ENCODE assay signal across 8 cellular contexts in genomic region chr5:131262953-131263541, GRCh38. TPM values are rescaled to one million over a fixed set of nuclear protein-coding genes. Genes with fewer than 3 reads are reported as not detected.
DNase-seq lines count a peak whose midpoint lies in the region; ATAC-seq, FAIRE-seq and TF ChIP-seq lines count a peak whose summit lies in the region.

No MANE protein-coding gene starts in this region.

- H3K36me3 Mint-ChIP-seq in CD8-positive, alpha-beta T cell = peaks cover 47% of the 10 kb centered on the region
- H3K36me3 Mint-ChIP-seq in glutamatergic neuron (ENCODE audit: unreplicated experiment) = no peaks in the 10 kb centered on the region

- H3K27ac ChIP-seq in CD8-positive, alpha-beta T cell (ENCODE audit: low read depth, low read length) = peak overlapping the region; percentile 90
- H3K27ac ChIP-seq in WERI-Rb-1 (no peak overlapping the region; the same call in 1 of the 2 replicates), gastrocnemius medialis (peak overlapping the region; percentile 87 to 96 (median 94))

- H3K4me3 Mint-ChIP-seq in CD8-positive, alpha-beta T cell = peak overlapping the region; percentile 87
- H3K4me3 Mint-ChIP-seq in glutamatergic neuron (ENCODE audit: unreplicated experiment) = peak overlapping the region; percentile 77

- in situ Hi-C loops in gastrocnemius medialis (cut with MboI; ENCODE audit: low sequenced_read_pairs in 4 of 4) = loop anchor here in 1 of 4 donors (5.0 kb wide), 1 partner anchor 96 kb away; the partner anchor contains the start of gene HINT1

- peaks cover 43% of the 10 kb centered on the region for H3K4me1 ChIP-seq in CD8-positive, alpha-beta T cell (ENCODE audit: insufficient read depth, low read length)
- peaks cover 33 to 40% of the 10 kb centered on the region in 2 donors for H3K4me1 ChIP-seq in gastrocnemius medialis

- no peak for DNase-seq in CD8-positive, alpha-beta T cell
- DNase-seq in GM19239 (ENCODE audit: insufficient read length, low spot score) (no peak), WERI-Rb-1 (no peak), glutamatergic neuron (no peak), gastrocnemius medialis (peak; percentile 22 to 29), NCI-H187 treated with DMSO at 0.1 percent for 48 hours (lab: John Stamatoyannopoulos, UW) (no peak)

- CTCF ChIA-PET in CD8-positive, alpha-beta T cell (lab: Charles Lee) = interaction anchor here (1.1 to 5.5 kb wide), 6 partner anchors 9 to 152 kb away, joined by 3 to 87 read pairs (median 13); no protein-coding TSS in a partner anchor

- H3K4me3 ChIP-seq in CD8-positive, alpha-beta T cell (ENCODE audit: low read depth, low read length) = peak overlapping the region; percentile 93
- H3K4me3 ChIP-seq in WERI-Rb-1 (ENCODE audit: low read depth, low read length) = peak overlapping the region; percentile 62
- H3K4me3 ChIP-seq in gastrocnemius medialis = peak overlapping the region; percentile 95 to 100 (median 98)

- intact Hi-C loops in CD8-positive, alpha-beta T cell (cut with DNase I, micrococcal nuclease) = loop anchor here in 1 of 2 experiments (1.0 to 10.0 kb wide), 3 partner anchors 9 to 532 kb away; partner anchors contain the start of gene FNIP1
- intact Hi-C loops in gastrocnemius medialis (cut with DNase I; ENCODE audit: low total_unique reads) = loop anchor here (1.0 to 10.0 kb wide), 2 partner anchors 98 to 152 kb away; partner anchors contain the start of gene HINT1

- no peaks in the 10 kb centered on the region for H3K36me3 ChIP-seq in CD8-positive, alpha-beta T cell (ENCODE audit: insufficient read depth, low read length)
- H3K36me3 ChIP-seq in WERI-Rb-1 (no peaks in the 10 kb centered on the region), gastrocnemius medialis (no peaks in the 10 kb centered on the region)

- FAIRE-seq in GM19239 (lab: Jason Lieb, UNC) = peak; percentile 79

- H3K9me3 ChIP-seq in CD8-positive, alpha-beta T cell (ENCODE audit: low read length) = no peaks in the 10 kb centered on the region
- H3K9me3 ChIP-seq in WERI-Rb-1 (ENCODE audit: severe bottlenecking) = no peaks in the 10 kb centered on the region
- no peaks in the 10 kb centered on the region for H3K9me3 ChIP-seq in gastrocnemius medialis

- no peaks in the 10 kb centered on the region for H3K27me3 Mint-ChIP-seq in CD8-positive, alpha-beta T cell (ENCODE audit: low read depth)
- H3K27me3 Mint-ChIP-seq in glutamatergic neuron (ENCODE audit: unreplicated experiment) = no peaks in the 10 kb centered on the region

- H3K4me1 Mint-ChIP-seq in CD8-positive, alpha-beta T cell (ENCODE audit: low read depth) = peaks cover 56% of the 10 kb centered on the region
- H3K4me1 Mint-ChIP-seq in glutamatergic neuron (ENCODE audit: low read depth, unreplicated experiment) = peaks cover 7% of the 10 kb centered on the region

- ATAC-seq in CD8-positive, alpha-beta T cell = peak; percentile 1
- ATAC-seq in HG03439 (IDR thresholded peaks at IDR 0.05; ENCODE audit: unreplicated experiment) (peak; percentile 8), gastrocnemius medialis (peak in 1 of 2 donors; percentile 31), HG03442 (IDR thresholded peaks at IDR 0.05; ENCODE audit: unreplicated experiment) (no peak)

- no peaks in the 10 kb centered on the region for H3K9me3 Mint-ChIP-seq in CD8-positive, alpha-beta T cell
- peaks cover 5% of the 10 kb centered on the region for H3K9me3 Mint-ChIP-seq in glutamatergic neuron (ENCODE audit: unreplicated experiment)

- peak in 1 of 2 donors; percentile 9 for TF ChIP-seq POLR2A in gastrocnemius medialis (IDR thresholded peaks at IDR 0.05)

- TF ChIP-seq CTCF in CD8-positive, alpha-beta T cell (IDR thresholded peaks at IDR 0.05) = no peak
- no peak for TF ChIP-seq CTCF in WERI-Rb-1 (IDR thresholded peaks at IDR 0.05; ENCODE audit: low read depth, low read length)
- no peak for TF ChIP-seq CTCF in glutamatergic neuron (IDR thresholded peaks at IDR 0.05; ENCODE audit: partially characterized antibody, unreplicated experiment)
- TF ChIP-seq CTCF in gastrocnemius medialis (IDR thresholded peaks at IDR 0.05 in 4 of 5, conservative IDR thresholded peaks at IDR 0.05 in 1 of 5) = no peak

- peak overlapping the region; percentile 95 for H3K27ac Mint-ChIP-seq in CD8-positive, alpha-beta T cell
- peak overlapping the region; percentile 52 for H3K27ac Mint-ChIP-seq in glutamatergic neuron (ENCODE audit: unreplicated experiment)

- no peaks in the 10 kb centered on the region for H3K27me3 ChIP-seq in CD8-positive, alpha-beta T cell (ENCODE audit: insufficient read depth, low read length)
- H3K27me3 ChIP-seq in WERI-Rb-1 (ENCODE audit: insufficient read depth, low read depth, severe bottlenecking) (no peaks in the 10 kb centered on the region), gastrocnemius medialis (no peaks in the 10 kb centered on the region)

- POLR2A ChIA-PET in CD8-positive, alpha-beta T cell (lab: Charles Lee) = interaction anchor here (0.6 to 13.0 kb wide), 19 partner anchors 10 to 261 kb away, joined by 3 to 239 read pairs (median 6); partner anchors contain the start of gene HINT1

RNA-seq across cellular contexts. Expression of gene CDC42SE2, which starts 0.8 kb away (rescaled TPM):
- total RNA-seq in CD8-positive, alpha-beta T cell = 100 to 1,000 TPM; 340 to 348 TPM
- total RNA-seq in glutamatergic neuron (ENCODE audit: unreplicated experiment) (15.5 TPM), gastrocnemius medialis (10 to 100 TPM; 23.9 to 29.6 (median 26.4) TPM)

Comparison
In these comparisons a context has a peak if more than half of its experiments do, and no peak if none do; other contexts are left out.
1. DNase-seq: peak in gastrocnemius medialis (2 of 2); none in CD8-positive, alpha-beta T cell (0 of 7), GM19239 (single experiment), WERI-Rb-1 (single experiment), glutamatergic neuron (single experiment) and NCI-H187 treated with DMSO at 0.1 percent for 48 hours (single experiment).
2. RNA of gene CDC42SE2, which starts 0.8 kb away (total RNA-seq): 340 to 348 TPM in CD8-positive, alpha-beta T cell; 23.9 to 29.6 TPM in gastrocnemius medialis and 15.5 TPM in glutamatergic neuron (single experiment); every median in the first group is over 10 times any median in the second.
3. Peak in every context shown above with its lines, with median percentiles within 50 percentile points of each other: H3K4me3 ChIP-seq.